26 cellular contexts compared by ENCODE assay signal in genomic region chr9:108396618-108397017, GRCh38.
"Had no signal": no experiment of that assay in that cellular context is flagged by ENCODE, and none has a peak within 500 bp of the region (broad histone marks: within the 10 kb centered on the region; RNA-seq: fewer than 3 reads in every experiment).

No MANE protein-coding gene starts in this region.

- ATAC-seq: effector memory CD8-positive, alpha-beta T cell; esophagus mucosa; gastrocnemius medialis; heart right ventricle; left lung; left ventricle myocardium superior; lower lobe of right lung; naive thymus-derived CD4-positive, alpha-beta T cell had no signal

- H3K27me3 Mint-ChIP-seq: dendritic cell treated with granulocyte-macrophage colony-stimulating factor and Interleukin-4, amounts not matched to agents 40 ng/mL and 50 ng/mL, for 4 days; effector memory CD8-positive, alpha-beta T cell had no signal

- H3K27ac Mint-ChIP-seq: dendritic cell treated with granulocyte-macrophage colony-stimulating factor and Interleukin-4, amounts not matched to agents 40 ng/mL and 50 ng/mL, for 4 days; effector memory CD8-positive, alpha-beta T cell; endodermal cell; immature natural killer cell; mesothelial cell of epicardium; naive thymus-derived CD4-positive, alpha-beta T cell had no signal

- DNase-seq: cortex of kidney; effector CD8-positive, alpha-beta T cell; effector memory CD8-positive, alpha-beta T cell; endodermal cell; erythroblast; esophagus squamous epithelium; foreskin melanocyte; gastrocnemius medialis; glutamatergic neuron; head of caudate nucleus; heart right ventricle; hypothalamus; immature natural killer cell; islet precursor cell; kidney; kidney glomerular epithelial cell; left lung; left ventricle myocardium superior; lower lobe of right lung; mesenchymal stem cell; naive thymus-derived CD4-positive, alpha-beta T cell had no signal

- H3K27ac ChIP-seq: colonic mucosa, epithelial cell of prostate, esophagus squamous epithelium, gastrocnemius medialis, heart right ventricle, left lung, lower lobe of right lung had no signal

- H3K36me3 Mint-ChIP-seq: immature natural killer cell; mesothelial cell of epicardium; naive thymus-derived CD4-positive, alpha-beta T cell had no signal

- H3K27me3 ChIP-seq: colonic mucosa, esophagus squamous epithelium, gastrocnemius medialis, heart right ventricle, left lung had no signal

- H3K4me3 ChIP-seq: colonic mucosa, esophagus squamous epithelium, gastrocnemius medialis, heart right ventricle, left lung, lower lobe of right lung had no signal

- H3K4me1 ChIP-seq: colonic mucosa, gastrocnemius medialis, heart right ventricle, left lung, lower lobe of right lung had no signal

- H3K4me3 Mint-ChIP-seq: dendritic cell treated with granulocyte-macrophage colony-stimulating factor and Interleukin-4, amounts not matched to agents 40 ng/mL and 50 ng/mL, for 4 days; effector memory CD8-positive, alpha-beta T cell; endodermal cell; immature natural killer cell; mesothelial cell of epicardium; naive thymus-derived CD4-positive, alpha-beta T cell had no signal

- H3K4me1 Mint-ChIP-seq: endodermal cell; immature natural killer cell; mesothelial cell of epicardium; naive thymus-derived CD4-positive, alpha-beta T cell had no signal

- H3K36me3 ChIP-seq: colonic mucosa, esophagus squamous epithelium, gastrocnemius medialis, heart right ventricle, left lung, lower lobe of right lung had no signal

- H3K9me3 ChIP-seq: colonic mucosa, esophagus squamous epithelium, gastrocnemius medialis had no signal
